28 cellular contexts compared by ENCODE assay signal in genomic region chr4:98338761-98339438, GRCh38.
"Had no signal": no experiment of that assay in that cellular context is flagged by ENCODE, and none has a peak within 500 bp of the region (broad histone marks: within the 10 kb centered on the region; RNA-seq: fewer than 3 reads in every experiment).

No MANE protein-coding gene starts in this region.

- ATAC-seq: activated CD8-positive, alpha-beta T cell treated with anti-CD3 and anti-CD28 coated beads, Interleukin-2, amount 10 ng/mL, durations not matched to agents 7 days and 5 days; SK-N-SH treated with all-trans-retinoic acid at 6 μM for 48 hours had no signal

- H3K27me3 ChIP-seq: adrenal gland, MG63, Peyer's patch, SJCRH30 had no signal

- H3K27ac ChIP-seq: adrenal gland, Peyer's patch, RWPE1, SJCRH30 had no signal

- H3K27ac Mint-ChIP-seq: activated CD8-positive, alpha-beta T cell treated with anti-CD3 and anti-CD28 coated beads, Interleukin-2, amount 10 ng/mL, durations not matched to agents 7 days and 5 days; activated naive CD8-positive, alpha-beta T cell treated with anti-CD3 and anti-CD28 coated beads, Interleukin-2, amount 10 ng/mL, durations not matched to agents 7 days and 5 days; T-helper 1 cell treated with Interleukin-12 subunit alpha and Interleukin-12 subunit beta and Interleukin-4 antibody, amounts not matched to agents 30 μg/mL and 1 μg/mL, for 36 hours had no signal

- H3K27me3 Mint-ChIP-seq: activated naive CD8-positive, alpha-beta T cell treated with anti-CD3 and anti-CD28 coated beads, Interleukin-2, amount 10 ng/mL, durations not matched to agents 7 days and 5 days had no signal

- DNase-seq: activated CD4-positive, alpha-beta T cell treated with anti-CD3 and anti-CD28 coated beads for 48 hours; activated CD4-positive, alpha-beta T cell treated with anti-CD3 and anti-CD28 coated beads, Interleukin-2, amount 50 U/mL, for 4 hours; activated CD4-positive, CD25-positive, alpha-beta regulatory T cell treated with anti-CD3 and anti-CD28 coated beads, Interleukin-2, amount 50 U/mL, for 72 hours; activated CD8-positive, alpha-beta memory T cell treated with anti-CD3 and anti-CD28 coated beads, Interleukin-2, amount 50 U/mL, for 48 hours; activated CD8-positive, alpha-beta T cell treated with anti-CD3 and anti-CD28 coated beads, Interleukin-2, amount 10 ng/mL, durations not matched to agents 7 days and 5 days; activated naive CD4-positive, alpha-beta T cell treated with anti-CD3 and anti-CD28 coated beads, Interleukin-2, amount 50 U/mL, for 16 hours; activated naive CD8-positive, alpha-beta T cell treated with anti-CD3 and anti-CD28 coated beads, Interleukin-2, amount 10 ng/mL, durations not matched to agents 7 days and 5 days; activated T-cell treated with anti-CD3 and anti-CD28 coated beads, Interleukin-2, amount 50 U/mL, for 1 hour; adrenal gland; anterior cingulate cortex; MG63; MV-4-11; NCI-H1092 treated with DMSO at 0.1 percent for 48 hours; NCI-H1417 treated with DMSO at 0.1 percent for 48 hours; NCI-H1694; NCI-H2029; NCI-H2107; NCI-H2171 treated with DMSO at 0.1 percent for 48 hours; NCI-H226; NCI-H526; NCI-H82; Peyer's patch; Right ventricle myocardium superior; SJCRH30; SW 1271 had no signal

- H3K4me1 ChIP-seq: adrenal gland, Peyer's patch had no signal

- H3K9me3 ChIP-seq: adrenal gland, MG63, Peyer's patch, SJCRH30 had no signal

- H3K4me3 ChIP-seq: adrenal gland, MG63, Peyer's patch, SJCRH30 had no signal

- H3K36me3 ChIP-seq: adrenal gland, Peyer's patch had no signal

- H3K4me3 Mint-ChIP-seq: activated CD8-positive, alpha-beta T cell treated with anti-CD3 and anti-CD28 coated beads, Interleukin-2, amount 10 ng/mL, durations not matched to agents 7 days and 5 days; activated naive CD8-positive, alpha-beta T cell treated with anti-CD3 and anti-CD28 coated beads, Interleukin-2, amount 10 ng/mL, durations not matched to agents 7 days and 5 days; T-helper 1 cell treated with Interleukin-12 subunit alpha and Interleukin-12 subunit beta and Interleukin-4 antibody, amounts not matched to agents 30 μg/mL and 1 μg/mL, for 36 hours had no signal
